ENCODE assay signal across 11 cellular contexts in the genomic region with DNA sequence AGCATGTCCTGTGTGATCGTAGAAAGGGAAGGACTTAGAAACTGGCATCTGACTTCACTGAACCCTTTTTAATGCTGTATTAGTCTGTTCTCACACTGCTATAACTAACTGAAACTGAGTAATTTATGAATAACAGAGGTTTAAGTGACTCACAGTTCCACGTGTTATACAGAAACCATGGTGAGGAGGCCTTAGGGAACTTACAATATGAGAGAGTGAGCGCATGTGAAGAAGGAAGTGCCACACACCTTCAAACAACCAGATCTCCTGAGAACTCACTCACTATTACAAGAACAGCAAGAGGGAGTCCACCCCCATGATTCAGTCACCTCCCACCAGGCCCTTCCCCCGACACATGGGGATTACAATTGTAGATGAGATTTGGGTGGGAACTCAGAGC.
DNase-seq lines count a peak whose midpoint lies in the region; ATAC-seq and TF ChIP-seq lines count a peak whose summit lies in the region.
"Had no signal": no experiment of that assay in that cellular context is flagged by ENCODE, and none has a peak within 500 bp of the region (broad histone marks: within the 10 kb centered on the region; RNA-seq: fewer than 3 reads in every experiment).

No MANE protein-coding gene starts in this region.

- H3K4me1 ChIP-seq in prostate gland (replicated peaks) (no peaks in the 10 kb centered on the region), SK-N-SH (ENCODE audit: control insufficient read depth in 1 of 2, insufficient read depth in 2 of 2, low read depth in 1 of 2, low read length in 1 of 2) (no peaks in the 10 kb centered on the region)

- no peak overlapping the region for H2AFZ ChIP-seq in SK-N-SH (ENCODE audit: low read depth)

- CTCF ChIA-PET in SK-N-SH (lab: Yijun Ruan, JAX): no interaction called here

- DNase-seq in chondrocyte (ENCODE audit: low spot score) (no peak), prostate gland (ENCODE audit: low spot score) (no peak), RPMI8226 (no peak), SK-N-SH (no peak), HT-29 (ENCODE audit: low spot score) (no peak)
- DNase-seq: DMS 273 treated with DMSO at 0.1 percent for 48 hours, T-helper 9 cell had no signal

- no peak for TF ChIP-seq RAD21 in SK-N-SH (IDR thresholded peaks at IDR 0.05; ENCODE audit: low read length)

- ATAC-seq in GM18499 (IDR thresholded peaks at IDR 0.05; ENCODE audit: insufficient read depth, unreplicated experiment) (peak; percentile 99), GM21447 (IDR thresholded peaks at IDR 0.05; ENCODE audit: unreplicated experiment) (peak; percentile 97), HG03354 (IDR thresholded peaks at IDR 0.05; ENCODE audit: poor library complexity, severe bottlenecking, unreplicated experiment) (peak; percentile 93)
- ATAC-seq: K562 had no signal

- no peaks in the 10 kb centered on the region for H3K36me3 ChIP-seq in prostate gland
- H3K36me3 ChIP-seq in SK-N-SH (replicated peaks in 1 of 2; ENCODE audit: control insufficient read depth in 1 of 2, insufficient read depth in 2 of 2, low read length in 1 of 2): no peaks in the 10 kb centered on the region

- TF ChIP-seq CTCF in chondrocyte (IDR thresholded peaks at IDR 0.05): no peak
- no peak for TF ChIP-seq CTCF in prostate gland (IDR thresholded peaks at IDR 0.05)
- no peak for TF ChIP-seq CTCF in SK-N-SH (IDR thresholded peaks at IDR 0.05)

- peak overlapping the region; percentile 32 for H3K27ac Mint-ChIP-seq in chondrocyte (ENCODE audit: unreplicated experiment)

- intact Hi-C loops in prostate gland (cut with DNase I): no loop called here

- no peak overlapping the region for H3K4me3 ChIP-seq in prostate gland
- no peak overlapping the region for H3K4me3 ChIP-seq in SK-N-SH (ENCODE audit: low read depth in 2 of 2, low read length in 1 of 2)
- H3K4me3 ChIP-seq: K562 had no signal

- no peaks in the 10 kb centered on the region for H3F3A ChIP-seq in SK-N-SH (replicated peaks; ENCODE audit: insufficient read depth)

- peaks cover 3% of the 10 kb centered on the region for H3K27me3 Mint-ChIP-seq in chondrocyte (ENCODE audit: low read depth)

- 77% methylated on average over 4 of the region's 4 CpGs for WGBS in prostate gland
- WGBS in SK-N-SH (ENCODE audit: low lambda C conversion rate): 71% methylated on average over 4 of the region's 4 CpGs

- peaks cover 7% of the 10 kb centered on the region for H3K9me3 Mint-ChIP-seq in chondrocyte (ENCODE audit: low read depth)

- no peaks in the 10 kb centered on the region for H3K9me2 ChIP-seq in SK-N-SH

- H3K4me2 ChIP-seq in SK-N-SH: no peak overlapping the region

- H3K27me3 ChIP-seq in prostate gland (replicated peaks; ENCODE audit: insufficient read depth) (no peaks in the 10 kb centered on the region), SK-N-SH (ENCODE audit: insufficient read depth) (no peaks in the 10 kb centered on the region)

- H3K4me1 Mint-ChIP-seq in chondrocyte (ENCODE audit: low read depth): no peaks in the 10 kb centered on the region

- H3K27ac ChIP-seq in prostate gland: no peak overlapping the region
- no peak overlapping the region for H3K27ac ChIP-seq in SK-N-SH (ENCODE audit: low read depth in 2 of 2, low read length in 1 of 2)

- TF ChIP-seq POLR2A in prostate gland (IDR thresholded peaks at IDR 0.05): no peak

- H3K36me3 Mint-ChIP-seq in chondrocyte (ENCODE audit: low read depth): peaks cover 1% of the 10 kb centered on the region

- H3K9ac ChIP-seq in SK-N-SH: no peak overlapping the region

- no peak overlapping the region for H3K4me3 Mint-ChIP-seq in chondrocyte (ENCODE audit: unreplicated experiment)

- TF ChIP-seq EP300 in SK-N-SH (IDR thresholded peaks at IDR 0.05; ENCODE audit: borderline replicate concordance in 1 of 2, low read depth in 1 of 2, low read length in 1 of 2): no peak

- no peaks in the 10 kb centered on the region for H4K20me1 ChIP-seq in SK-N-SH (ENCODE audit: insufficient read depth)

- POLR2A ChIA-PET in SK-N-SH (lab: Yijun Ruan, JAX): no interaction called here

- no peaks in the 10 kb centered on the region for H3K9me3 ChIP-seq in prostate gland
- H3K9me3 ChIP-seq in SK-N-SH: no peaks in the 10 kb centered on the region

- no peaks in the 10 kb centered on the region; the same call in 1 of the 2 replicates for H3K79me2 ChIP-seq in SK-N-SH (ENCODE audit: insufficient read depth)

TF ChIP-seq in SK-N-SH, 30 proteins besides CTCF, POLR2A, EP300 and RAD21:
- TF ChIP-seq, protein P1, sequence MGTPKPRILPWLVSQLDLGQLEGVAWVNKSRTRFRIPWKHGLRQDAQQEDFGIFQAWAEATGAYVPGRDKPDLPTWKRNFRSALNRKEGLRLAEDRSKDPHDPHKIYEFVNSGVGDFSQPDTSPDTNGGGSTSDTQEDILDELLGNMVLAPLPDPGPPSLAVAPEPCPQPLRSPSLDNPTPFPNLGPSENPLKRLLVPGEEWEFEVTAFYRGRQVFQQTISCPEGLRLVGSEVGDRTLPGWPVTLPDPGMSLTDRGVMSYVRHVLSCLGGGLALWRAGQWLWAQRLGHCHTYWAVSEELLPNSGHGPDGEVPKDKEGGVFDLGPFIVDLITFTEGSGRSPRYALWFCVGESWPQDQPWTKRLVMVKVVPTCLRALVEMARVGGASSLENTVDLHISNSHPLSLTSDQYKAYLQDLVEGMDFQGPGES (IDR thresholded peaks at IDR 0.05; ENCODE audit: low read depth, low read length): no peak
- no peak for TF ChIP-seq POLR2AphosphoS5 (IDR thresholded peaks at IDR 0.05; ENCODE audit: low read depth, low read length)
- TF ChIP-seq, protein P2, sequence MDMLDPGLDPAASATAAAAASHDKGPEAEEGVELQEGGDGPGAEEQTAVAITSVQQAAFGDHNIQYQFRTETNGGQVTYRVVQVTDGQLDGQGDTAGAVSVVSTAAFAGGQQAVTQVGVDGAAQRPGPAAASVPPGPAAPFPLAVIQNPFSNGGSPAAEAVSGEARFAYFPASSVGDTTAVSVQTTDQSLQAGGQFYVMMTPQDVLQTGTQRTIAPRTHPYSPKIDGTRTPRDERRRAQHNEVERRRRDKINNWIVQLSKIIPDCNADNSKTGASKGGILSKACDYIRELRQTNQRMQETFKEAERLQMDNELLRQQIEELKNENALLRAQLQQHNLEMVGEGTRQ (IDR thresholded peaks at IDR 0.05; ENCODE audit: borderline replicate concordance, low read depth, low read length): no peak
- no peak for TF ChIP-seq RCOR1 (IDR thresholded peaks at IDR 0.05; ENCODE audit: low read length)
- TF ChIP-seq MXI1 (IDR thresholded peaks at IDR 0.05; ENCODE audit: low read depth, low read length): no peak
- TF ChIP-seq GATA2 (CRISPR knock-in tag; IDR thresholded peaks at IDR 0.05): no peak
- no peak for TF ChIP-seq JUND (IDR thresholded peaks at IDR 0.05)
- TF ChIP-seq FOXM1 (IDR thresholded peaks at IDR 0.05; ENCODE audit: low read depth): no peak
- TF ChIP-seq CHD2 (IDR thresholded peaks at IDR 0.05; ENCODE audit: low read length, partially characterized antibody): no peak
- TF ChIP-seq SMC3 (IDR thresholded peaks at IDR 0.05; ENCODE audit: low read depth, low read length): no peak
- no peak for TF ChIP-seq TEAD4 (IDR thresholded peaks at IDR 0.05; ENCODE audit: borderline replicate concordance, insufficient read depth)
- TF ChIP-seq NFIC (IDR thresholded peaks at IDR 0.05; ENCODE audit: borderline replicate concordance): no peak
- no peak for TF ChIP-seq FOXJ3 (CRISPR knock-in tag; IDR thresholded peaks at IDR 0.05)
- no peak for TF ChIP-seq EZH2phosphoT487 (IDR thresholded peaks at IDR 0.05; ENCODE audit: borderline replicate concordance, low read depth)
